1 cellular context compared by ENCODE assay signal in genomic region chr6:166999145-166999844, GRCh38.
TF ChIP-seq lines count a peak whose summit lies in the region.

A gene with protein sequence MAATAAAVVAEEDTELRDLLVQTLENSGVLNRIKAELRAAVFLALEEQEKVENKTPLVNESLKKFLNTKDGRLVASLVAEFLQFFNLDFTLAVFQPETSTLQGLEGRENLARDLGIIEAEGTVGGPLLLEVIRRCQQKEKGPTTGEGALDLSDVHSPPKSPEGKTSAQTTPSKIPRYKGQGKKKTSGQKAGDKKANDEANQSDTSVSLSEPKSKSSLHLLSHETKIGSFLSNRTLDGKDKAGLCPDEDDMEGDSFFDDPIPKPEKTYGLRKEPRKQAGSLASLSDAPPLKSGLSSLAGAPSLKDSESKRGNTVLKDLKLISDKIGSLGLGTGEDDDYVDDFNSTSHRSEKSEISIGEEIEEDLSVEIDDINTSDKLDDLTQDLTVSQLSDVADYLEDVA (plus strand): TSS chr6:166999397. CDS start chr6:166999413, 16 bp downstream.

TF ChIP-seq in HepG2, 621 proteins besides CTCF, POLR2A, EP300 and RAD21 (continued from another document and continues in another):
- 0 out of 2 replicates have a peak, but pooled peaks have one; percentile 23 for TF ChIP-seq PRDM15 (CRISPR knock-in tag; IDR thresholded peaks at IDR 0.05)
- peak; percentile 91 for TF ChIP-seq TMF1 (CRISPR knock-in tag; IDR thresholded peaks at IDR 0.05; ENCODE audit: low read depth)
- no peak for TF ChIP-seq PAWR (CRISPR knock-in tag; IDR thresholded peaks at IDR 0.05; ENCODE audit: borderline replicate concordance)
- TF ChIP-seq THAP11 (CRISPR knock-in tag; IDR thresholded peaks at IDR 0.05) = peak; percentile 87
- TF ChIP-seq HOXA5 (CRISPR knock-in tag; IDR thresholded peaks at IDR 0.05) = 0 out of 2 replicates have a peak, but pooled peaks have one; percentile 9
- no peak for TF ChIP-seq MBNL3 (CRISPR knock-in tag; conservative IDR thresholded peaks at IDR 0.05)
- no peak for TF ChIP-seq ZBTB37 (CRISPR knock-in tag; IDR thresholded peaks at IDR 0.05)
- 0 out of 2 replicates have a peak, but pooled peaks have one; percentile 83 for TF ChIP-seq SNRNP70 (IDR thresholded peaks at IDR 0.05; ENCODE audit: low read depth, low read length)
- no peak; the same call in 1 of the 2 replicates for TF ChIP-seq MNT (IDR thresholded peaks at IDR 0.05)
- no peak for TF ChIP-seq MZF1 (CRISPR knock-in tag; IDR thresholded peaks at IDR 0.05; ENCODE audit: borderline replicate concordance)
- no peak for TF ChIP-seq TIGD3 (CRISPR knock-in tag; IDR thresholded peaks at IDR 0.05; ENCODE audit: borderline replicate concordance)
- no peak; the same call in 1 of the 2 replicates for TF ChIP-seq LBX2 (CRISPR knock-in tag; IDR thresholded peaks at IDR 0.05; ENCODE audit: borderline replicate concordance)
- TF ChIP-seq ZNF580 (CRISPR knock-in tag; IDR thresholded peaks at IDR 0.05; ENCODE audit: borderline replicate concordance, low read depth) = no peak
- peak; percentile 64; the same call in 1 of the 2 replicates for TF ChIP-seq MIER3 (CRISPR knock-in tag; IDR thresholded peaks at IDR 0.05; ENCODE audit: borderline replicate concordance)
- peak; percentile 60; the same call in 1 of the 2 replicates for TF ChIP-seq CREB1 (IDR thresholded peaks at IDR 0.05)
- TF ChIP-seq CREB1 (CRISPR knock-in tag; IDR thresholded peaks at IDR 0.05) = no peak
- TF ChIP-seq FOXO1 (CRISPR knock-in tag; IDR thresholded peaks at IDR 0.05) = no peak; the same call in 1 of the 2 replicates
- peak; percentile 95; the same call in 1 of the 2 replicates for TF ChIP-seq ZNF737 (CRISPR knock-in tag; IDR thresholded peaks at IDR 0.05; ENCODE audit: borderline replicate concordance)
- no peak; the same call in 1 of the 2 replicates for TF ChIP-seq ESRRA (CRISPR knock-in tag; IDR thresholded peaks at IDR 0.05; ENCODE audit: low read depth)
- TF ChIP-seq ZNF496 (CRISPR knock-in tag; IDR thresholded peaks at IDR 0.05; ENCODE audit: insufficient replicate concordance) = no peak
- 0 out of 2 replicates have a peak, but pooled peaks have one; percentile 24 for TF ChIP-seq JUN (CRISPR knock-in tag; IDR thresholded peaks at IDR 0.05)
- TF ChIP-seq SRY (CRISPR knock-in tag; IDR thresholded peaks at IDR 0.05) = peak; percentile 97
- TF ChIP-seq ZNF691 (CRISPR knock-in tag; IDR thresholded peaks at IDR 0.05; ENCODE audit: borderline replicate concordance, low read depth) = peak; percentile 78; the same call in 1 of the 2 replicates
- no peak for TF ChIP-seq RARA (CRISPR knock-in tag; IDR thresholded peaks at IDR 0.05)
- no peak for TF ChIP-seq KDM4B (CRISPR knock-in tag; IDR thresholded peaks at IDR 0.05)
- 0 out of 2 replicates have a peak, but pooled peaks have one; percentile 5 for TF ChIP-seq ZNF629 (CRISPR knock-in tag; conservative IDR thresholded peaks at IDR 0.05)
- TF ChIP-seq ZNF614 (CRISPR knock-in tag; IDR thresholded peaks at IDR 0.05; ENCODE audit: borderline replicate concordance) = peak; percentile 60; the same call in 1 of the 2 replicates
- TF ChIP-seq, protein P1, sequence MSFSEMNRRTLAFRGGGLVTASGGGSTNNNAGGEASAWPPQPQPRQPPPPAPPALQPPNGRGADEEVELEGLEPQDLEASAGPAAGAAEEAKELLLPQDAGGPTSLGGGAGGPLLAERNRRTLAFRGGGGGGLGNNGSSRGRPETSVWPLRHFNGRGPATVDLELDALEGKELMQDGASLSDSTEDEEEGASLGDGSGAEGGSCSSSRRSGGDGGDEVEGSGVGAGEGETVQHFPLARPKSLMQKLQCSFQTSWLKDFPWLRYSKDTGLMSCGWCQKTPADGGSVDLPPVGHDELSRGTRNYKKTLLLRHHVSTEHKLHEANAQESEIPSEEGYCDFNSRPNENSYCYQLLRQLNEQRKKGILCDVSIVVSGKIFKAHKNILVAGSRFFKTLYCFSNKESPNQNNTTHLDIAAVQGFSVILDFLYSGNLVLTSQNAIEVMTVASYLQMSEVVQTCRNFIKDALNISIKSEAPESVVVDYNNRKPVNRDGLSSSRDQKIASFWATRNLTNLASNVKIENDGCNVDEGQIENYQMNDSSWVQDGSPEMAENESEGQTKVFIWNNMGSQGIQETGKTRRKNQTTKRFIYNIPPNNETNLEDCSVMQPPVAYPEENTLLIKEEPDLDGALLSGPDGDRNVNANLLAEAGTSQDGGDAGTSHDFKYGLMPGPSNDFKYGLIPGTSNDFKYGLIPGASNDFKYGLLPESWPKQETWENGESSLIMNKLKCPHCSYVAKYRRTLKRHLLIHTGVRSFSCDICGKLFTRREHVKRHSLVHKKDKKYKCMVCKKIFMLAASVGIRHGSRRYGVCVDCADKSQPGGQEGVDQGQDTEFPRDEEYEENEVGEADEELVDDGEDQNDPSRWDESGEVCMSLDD (CRISPR knock-in tag; IDR thresholded peaks at IDR 0.05; ENCODE audit: borderline replicate concordance) = peak; percentile 56; the same call in 1 of the 2 replicates
- TF ChIP-seq, protein P2, sequence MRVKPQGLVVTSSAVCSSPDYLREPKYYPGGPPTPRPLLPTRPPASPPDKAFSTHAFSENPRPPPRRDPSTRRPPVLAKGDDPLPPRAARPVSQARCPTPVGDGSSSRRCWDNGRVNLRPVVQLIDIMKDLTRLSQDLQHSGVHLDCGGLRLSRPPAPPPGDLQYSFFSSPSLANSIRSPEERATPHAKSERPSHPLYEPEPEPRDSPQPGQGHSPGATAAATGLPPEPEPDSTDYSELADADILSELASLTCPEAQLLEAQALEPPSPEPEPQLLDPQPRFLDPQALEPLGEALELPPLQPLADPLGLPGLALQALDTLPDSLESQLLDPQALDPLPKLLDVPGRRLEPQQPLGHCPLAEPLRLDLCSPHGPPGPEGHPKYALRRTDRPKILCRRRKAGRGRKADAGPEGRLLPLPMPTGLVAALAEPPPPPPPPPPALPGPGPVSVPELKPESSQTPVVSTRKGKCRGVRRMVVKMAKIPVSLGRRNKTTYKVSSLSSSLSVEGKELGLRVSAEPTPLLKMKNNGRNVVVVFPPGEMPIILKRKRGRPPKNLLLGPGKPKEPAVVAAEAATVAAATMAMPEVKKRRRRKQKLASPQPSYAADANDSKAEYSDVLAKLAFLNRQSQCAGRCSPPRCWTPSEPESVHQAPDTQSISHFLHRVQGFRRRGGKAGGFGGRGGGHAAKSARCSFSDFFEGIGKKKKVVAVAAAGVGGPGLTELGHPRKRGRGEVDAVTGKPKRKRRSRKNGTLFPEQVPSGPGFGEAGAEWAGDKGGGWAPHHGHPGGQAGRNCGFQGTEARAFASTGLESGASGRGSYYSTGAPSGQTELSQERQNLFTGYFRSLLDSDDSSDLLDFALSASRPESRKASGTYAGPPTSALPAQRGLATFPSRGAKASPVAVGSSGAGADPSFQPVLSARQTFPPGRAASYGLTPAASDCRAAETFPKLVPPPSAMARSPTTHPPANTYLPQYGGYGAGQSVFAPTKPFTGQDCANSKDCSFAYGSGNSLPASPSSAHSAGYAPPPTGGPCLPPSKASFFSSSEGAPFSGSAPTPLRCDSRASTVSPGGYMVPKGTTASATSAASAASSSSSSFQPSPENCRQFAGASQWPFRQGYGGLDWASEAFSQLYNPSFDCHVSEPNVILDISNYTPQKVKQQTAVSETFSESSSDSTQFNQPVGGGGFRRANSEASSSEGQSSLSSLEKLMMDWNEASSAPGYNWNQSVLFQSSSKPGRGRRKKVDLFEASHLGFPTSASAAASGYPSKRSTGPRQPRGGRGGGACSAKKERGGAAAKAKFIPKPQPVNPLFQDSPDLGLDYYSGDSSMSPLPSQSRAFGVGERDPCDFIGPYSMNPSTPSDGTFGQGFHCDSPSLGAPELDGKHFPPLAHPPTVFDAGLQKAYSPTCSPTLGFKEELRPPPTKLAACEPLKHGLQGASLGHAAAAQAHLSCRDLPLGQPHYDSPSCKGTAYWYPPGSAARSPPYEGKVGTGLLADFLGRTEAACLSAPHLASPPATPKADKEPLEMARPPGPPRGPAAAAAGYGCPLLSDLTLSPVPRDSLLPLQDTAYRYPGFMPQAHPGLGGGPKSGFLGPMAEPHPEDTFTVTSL (CRISPR knock-in tag; IDR thresholded peaks at IDR 0.05; ENCODE audit: borderline replicate concordance) = no peak
- TF ChIP-seq, protein P3, sequence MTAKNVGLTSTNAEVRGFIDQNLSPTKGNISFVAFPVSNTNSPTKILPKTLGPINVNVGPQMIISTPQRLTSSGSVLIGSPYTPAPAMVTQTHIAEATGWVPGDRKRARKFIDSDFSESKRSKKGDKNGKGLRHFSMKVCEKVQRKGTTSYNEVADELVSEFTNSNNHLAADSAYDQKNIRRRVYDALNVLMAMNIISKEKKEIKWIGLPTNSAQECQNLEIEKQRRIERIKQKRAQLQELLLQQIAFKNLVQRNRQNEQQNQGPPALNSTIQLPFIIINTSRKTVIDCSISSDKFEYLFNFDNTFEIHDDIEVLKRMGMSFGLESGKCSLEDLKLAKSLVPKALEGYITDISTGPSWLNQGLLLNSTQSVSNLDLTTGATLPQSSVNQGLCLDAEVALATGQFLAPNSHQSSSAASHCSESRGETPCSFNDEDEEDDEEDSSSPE (CRISPR knock-in tag; IDR thresholded peaks at IDR 0.05) = peak; percentile 95
- TF ChIP-seq ZNF558 (CRISPR knock-in tag; IDR thresholded peaks at IDR 0.05; ENCODE audit: borderline replicate concordance) = peak; percentile 91; the same call in 1 of the 2 replicates
- peak; percentile 95 for TF ChIP-seq ZSCAN21 (CRISPR knock-in tag; IDR thresholded peaks at IDR 0.05; ENCODE audit: borderline replicate concordance)
